ENCODE assay signal across 29 cellular contexts in the genomic region with DNA sequence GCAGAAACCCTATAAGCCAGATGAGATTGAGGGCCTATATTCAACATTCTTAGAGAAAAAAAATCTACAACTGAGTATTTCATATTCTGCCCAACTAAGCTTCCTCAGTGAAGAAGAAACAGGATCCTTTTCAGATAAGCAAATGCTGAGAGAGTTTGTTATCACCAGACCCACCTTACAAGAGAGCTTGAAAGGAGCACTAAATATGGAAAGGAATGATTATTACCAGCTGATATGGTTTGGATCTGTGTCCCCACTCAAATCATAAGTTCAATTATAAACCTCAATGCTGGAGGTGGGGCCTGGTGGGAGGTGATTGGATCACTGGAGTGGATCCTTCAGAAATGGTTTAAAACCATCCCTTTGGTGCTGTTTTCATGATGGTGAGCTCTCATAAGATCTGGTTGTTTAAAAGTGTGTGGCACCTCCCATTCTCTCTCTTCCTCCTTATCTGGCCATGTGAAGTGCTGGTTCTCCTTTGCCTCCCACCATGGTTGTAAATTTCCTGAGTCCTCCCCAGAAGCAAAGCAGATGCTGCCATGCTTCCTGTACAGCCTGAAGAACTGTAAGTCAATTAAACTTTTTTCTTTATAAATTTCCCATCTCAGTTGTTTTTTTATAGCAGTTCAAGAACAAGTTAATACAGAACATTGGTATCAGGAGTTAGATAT.
"Had no signal": no experiment of that assay in that cellular context is flagged by ENCODE, and none has a peak within 500 bp of the region (broad histone marks: within the 10 kb centered on the region; RNA-seq: fewer than 3 reads in every experiment).

No MANE protein-coding gene starts in this region.

- H3K9ac ChIP-seq: neural progenitor cell, parathyroid adenoma had no signal

- H3K4me3 ChIP-seq: left ventricle myocardium inferior, lung, neural progenitor cell, right atrium auricular region, right lobe of liver, smooth muscle cell, testis, thyroid gland, upper lobe of right lung had no signal

- H3K79me2 ChIP-seq: parathyroid adenoma had no signal

- DNase-seq: islet precursor cell; left ventricle myocardium inferior; mesendoderm; naive B cell; natural killer cell; nephron progenitor cell; occipital lobe; right lobe of liver; stimulated activated CD4-positive, alpha-beta T cell treated with anti-CD3 and anti-CD28 coated beads, Interleukin-1b, Interleukin-23, amount 100 ng/mL, for 48 hours; stimulated activated CD4-positive, alpha-beta T cell treated with anti-CD3 and anti-CD28 coated beads, Interleukin-2, amount 100 ng/mL, for 48 hours; stimulated activated CD4-positive, alpha-beta T cell treated with anti-CD3 and anti-CD28 coated beads, Interleukin-4, amount 100 ng/mL, for 4 hours; stimulated activated CD8-positive, alpha-beta memory T cell treated with anti-CD3 and anti-CD28 coated beads, Interleukin-4, amount 100 ng/mL, for 48 hours; stimulated activated naive CD4-positive, alpha-beta T cell treated with Interleukin-2 at 50 U/mL for 16 hours; stimulated activated naive CD8-positive, alpha-beta T cell treated with anti-CD3 and anti-CD28 coated beads, Interleukin-15, amount 100 ng/mL, for 72 hours; substantia nigra; testis; thyroid gland; trophoblast cell; upper lobe of right lung had no signal

- H3K27me3 Mint-ChIP-seq: progenitor cell of endocrine pancreas; stimulated activated memory B cell treated with anti-CD40 and anti-IgM and Interleukin-4, amounts not matched to agents 10 μg/mL and 1 μg/mL and 100 μg/mL, for 72 hours; stimulated activated naive CD8-positive, alpha-beta T cell treated with anti-CD3 and anti-CD28 coated beads, Interleukin-15, amount 100 ng/mL, for 72 hours had no signal

- H3K36me3 ChIP-seq: left ventricle myocardium inferior, neural progenitor cell, neutrophil, right atrium auricular region, right lobe of liver, thyroid gland, upper lobe of right lung had no signal

- H3K36me3 Mint-ChIP-seq: mesothelial cell of epicardium; neural progenitor cell; stimulated activated memory B cell treated with anti-CD40 and anti-IgM and Interleukin-4, amounts not matched to agents 10 μg/mL and 1 μg/mL and 100 μg/mL, for 72 hours had no signal

- FAIRE-seq: urothelium cell line had no signal

- H3K27ac Mint-ChIP-seq: mesothelial cell of epicardium; natural killer cell; nephron progenitor cell; neural progenitor cell; progenitor cell of endocrine pancreas; stimulated activated memory B cell treated with anti-CD40 and anti-IgM and Interleukin-4, amounts not matched to agents 10 μg/mL and 1 μg/mL and 100 μg/mL, for 72 hours had no signal

- H3K4me1 Mint-ChIP-seq: mesothelial cell of epicardium; naive B cell; nephron progenitor cell; neural progenitor cell; stimulated activated memory B cell treated with anti-CD40 and anti-IgM and Interleukin-4, amounts not matched to agents 10 μg/mL and 1 μg/mL and 100 μg/mL, for 72 hours; stimulated activated naive CD8-positive, alpha-beta T cell treated with anti-CD3 and anti-CD28 coated beads, Interleukin-15, amount 100 ng/mL, for 72 hours had no signal

- H3K27ac ChIP-seq: left ventricle myocardium inferior, neural progenitor cell, neutrophil, parathyroid adenoma, right atrium auricular region, right lobe of liver, testis, thyroid gland, upper lobe of right lung had no signal

- ATAC-seq: natural killer cell; right lobe of liver; stimulated activated memory B cell treated with anti-CD40 and anti-IgM and Interleukin-4, amounts not matched to agents 10 μg/mL and 1 μg/mL and 100 μg/mL, for 72 hours; stimulated activated naive CD8-positive, alpha-beta T cell treated with anti-CD3 and anti-CD28 coated beads, Interleukin-15, amount 100 ng/mL, for 72 hours; upper lobe of right lung had no signal

- H3K9me3 ChIP-seq: neutrophil, right lobe of liver, testis, thyroid gland, upper lobe of right lung had no signal

- H3K9me3 Mint-ChIP-seq: stimulated activated memory B cell treated with anti-CD40 and anti-IgM and Interleukin-4, amounts not matched to agents 10 μg/mL and 1 μg/mL and 100 μg/mL, for 72 hours had no signal

- H3K4me2 ChIP-seq: neural progenitor cell, smooth muscle cell had no signal

- H2AFZ ChIP-seq: neural progenitor cell, parathyroid adenoma had no signal

- H3K27me3 ChIP-seq: neural progenitor cell, neutrophil, right atrium auricular region, right lobe of liver, testis, thyroid gland, upper lobe of right lung had no signal

- H3K4me3 Mint-ChIP-seq: mesothelial cell of epicardium; naive B cell; natural killer cell; nephron progenitor cell; neural progenitor cell; stimulated activated memory B cell treated with anti-CD40 and anti-IgM and Interleukin-4, amounts not matched to agents 10 μg/mL and 1 μg/mL and 100 μg/mL, for 72 hours; stimulated activated naive CD8-positive, alpha-beta T cell treated with anti-CD3 and anti-CD28 coated beads, Interleukin-15, amount 100 ng/mL, for 72 hours had no signal

- H3K4me1 ChIP-seq: left ventricle myocardium inferior, neural progenitor cell, parathyroid adenoma, right atrium auricular region, right lobe of liver, testis, thyroid gland, upper lobe of right lung had no signal
